In genomic region chr9:36141288-36141687, GRCh38 we compare ENCODE assay signal across 8 cellular contexts. TPM values are rescaled to one million over a fixed set of nuclear protein-coding genes. Genes with fewer than 3 reads are reported as not detected.
A peak's percentile ranks its signal among the peaks of the same experiment; 100 is the strongest.
DNase-seq lines count a peak whose midpoint lies in the region; ATAC-seq and TF ChIP-seq lines count a peak whose summit lies in the region.

No MANE protein-coding gene starts in this region.

- H3K4me1 Mint-ChIP-seq in GM23338: peaks cover 16% of the 10 kb centered on the region

- peaks cover 38% of the 10 kb centered on the region for H3K27me3 ChIP-seq in GM23338 (ENCODE audit: insufficient read depth)

- peaks cover 6% of the 10 kb centered on the region; the same call in 1 of the 2 replicates for H4K20me1 ChIP-seq in GM23338 (replicated peaks; ENCODE audit: insufficient read depth)

- peaks cover 12% of the 10 kb centered on the region for H3K36me3 Mint-ChIP-seq in GM23338 (ENCODE audit: low read depth)

- DNase-seq in AG04449 (ENCODE audit: low read depth, low spot score) (no peak), GM23338 (ENCODE audit: low spot score) (peak; percentile 59), astrocyte of the spinal cord (ENCODE audit: low read depth, low spot score) (no peak), medulla oblongata (ENCODE audit: extremely low spot score) (peak; percentile 66), NCI-H1417 treated with DMSO at 0.1 percent for 48 hours (lab: John Stamatoyannopoulos, UW) (no peak), RWPE1 (ENCODE audit: low spot score) (no peak)

- H3K79me2 ChIP-seq in GM23338 (replicated peaks; ENCODE audit: insufficient read depth): no peaks in the 10 kb centered on the region

- in situ Hi-C loops in astrocyte of the spinal cord (cut with HindIII; ENCODE audit: low sequenced_read_pairs): no loop called here

- no peak overlapping the region for H3K27ac Mint-ChIP-seq in GM23338

- 0 out of 2 replicates have a peak, but pooled peaks cover 3% of the 10 kb centered on the region for H3K9me2 ChIP-seq in GM23338 (ENCODE audit: insufficient read depth)

- H3K27me3 Mint-ChIP-seq in GM23338 (ENCODE audit: insufficient read depth, low read depth, poor library complexity): peaks cover 26% of the 10 kb centered on the region

- no peak overlapping the region for H3K4me3 Mint-ChIP-seq in GM23338

- POLR2A ChIA-PET in AG04449 (lab: Yijun Ruan, JAX) (interaction anchor here (0.6 kb wide), 1 partner anchor 24 kb away, joined by 3 read pairs; no protein-coding TSS in a partner anchor), RWPE1 (lab: Yijun Ruan, JAX; ENCODE audit: low non-redundant PET) (no interaction called here)

- H3K27ac ChIP-seq in GM23338 (ENCODE audit: low read depth) (no peak overlapping the region), RWPE1 (no peak overlapping the region)

- no peak overlapping the region for H2AFZ ChIP-seq in GM23338

- CTCF ChIA-PET in AG04449 (lab: Yijun Ruan, JAX): interaction anchor here (0.8 to 6.3 kb wide), 4 partner anchors 10 to 51 kb away, joined by 3 to 45 read pairs (median 4); no protein-coding TSS in a partner anchor
- CTCF ChIA-PET in RWPE1 (lab: Yijun Ruan, JAX): interaction anchor here (0.5 to 2.2 kb wide), 3 partner anchors 28 to 209 kb away, joined by 3 to 4 read pairs (median 3); partner anchors contain the start of gene CCIN

- H3K4me2 ChIP-seq in GM23338: no peak overlapping the region

- ATAC-seq in GM23338 (peak; percentile 48), HG02798 (IDR thresholded peaks at IDR 0.05; ENCODE audit: poor library complexity, unreplicated experiment) (no peak), GM21576 (IDR thresholded peaks at IDR 0.05; ENCODE audit: unreplicated experiment) (no peak)

- H3K9me3 Mint-ChIP-seq in GM23338: peaks cover 11% of the 10 kb centered on the region

- H3K4me3 ChIP-seq in AG04449 (ENCODE audit: low read depth, low read length) (no peak overlapping the region), GM23338 (no peak overlapping the region), astrocyte of the spinal cord (ENCODE audit: low read depth, low read length) (no peak overlapping the region)

- no peaks in the 10 kb centered on the region for H3K36me3 ChIP-seq in GM23338 (ENCODE audit: insufficient read depth)

- peaks cover 11% of the 10 kb centered on the region; the same call in 1 of the 2 replicates for H3K4me1 ChIP-seq in GM23338 (ENCODE audit: insufficient read depth)

- H3F3A ChIP-seq in GM23338 (replicated peaks; ENCODE audit: low read depth): no peaks in the 10 kb centered on the region

- TF ChIP-seq CTCF in AG04449 (IDR thresholded peaks at IDR 0.05; ENCODE audit: insufficient read depth, low read length, missing control alignments) (peak; percentile 48), GM23338 (conservative IDR thresholded peaks at IDR 0.05; ENCODE audit: low read depth in 2 of 2) (peak; percentile 36 to 61), astrocyte of the spinal cord (IDR thresholded peaks at IDR 0.05; ENCODE audit: low read depth, low read length) (peak; percentile 68), RWPE1 (conservative IDR thresholded peaks at IDR 0.05; ENCODE audit: low read depth) (no peak)

TF ChIP-seq in GM23338, 12 proteins besides CTCF, POLR2A, EP300 and RAD21:
- no peak for TF ChIP-seq NANOG (IDR thresholded peaks at IDR 0.05; ENCODE audit: borderline replicate concordance)
- TF ChIP-seq EZH2 (IDR thresholded peaks at IDR 0.05; ENCODE audit: low read depth, unreplicated experiment): no peak
- no peak for TF ChIP-seq POLR2AphosphoS5 (IDR thresholded peaks at IDR 0.05; ENCODE audit: low read depth)
- no peak for TF ChIP-seq STAT1 (IDR thresholded peaks at IDR 0.05; ENCODE audit: unreplicated experiment)
- no peak for TF ChIP-seq JUNB (IDR thresholded peaks at IDR 0.05; ENCODE audit: unreplicated experiment)
- TF ChIP-seq REST (IDR thresholded peaks at IDR 0.05; ENCODE audit: unreplicated experiment): no peak

RNA-seq across cellular contexts. Expression of gene GLIPR2, which starts 4.8 kb away (rescaled TPM):
- total RNA-seq in GM23338 (2014; rRNA removed; shearing (Covaris generic)): 4.4 and 5.1 TPM in 2 replicates
- polyA plus RNA-seq in GM23338 (2016; fragmentation: Nextera tagmentation; extraction: Ambion mirVana): 5.7 and 7.0 TPM in 2 replicates

RNA-seq across cellular contexts. Expression of gene CCIN, which starts 27.9 kb away (rescaled TPM):
- 0.14 TPM in 1 of 2 replicates, not detected in the other for total RNA-seq in GM23338 (2014; rRNA removed; shearing (Covaris generic))
- not detected in 2 replicates for polyA plus RNA-seq in GM23338 (2016; fragmentation: Nextera tagmentation; extraction: Ambion mirVana)

RNA-seq across cellular contexts. Expression of gene CLTA, which starts 49.4 kb away (rescaled TPM):
- 259 and 288 TPM in 2 replicates for total RNA-seq in GM23338 (2014; rRNA removed; shearing (Covaris generic))
- polyA plus RNA-seq in GM23338 (2016; fragmentation: Nextera tagmentation; extraction: Ambion mirVana): 223 and 229 TPM in 2 replicates

Comparison
In these comparisons a context has a peak if more than half of its experiments do, and no peak if none do; other contexts are left out.
1. DNase-seq: peak in GM23338 (single experiment) and medulla oblongata (single experiment); none in AG04449 (single experiment), astrocyte of the spinal cord (single experiment), NCI-H1417 treated with DMSO at 0.1 percent for 48 hours (single experiment) and RWPE1 (single experiment).